ENCODE assay signal across 26 cellular contexts in the genomic region with DNA sequence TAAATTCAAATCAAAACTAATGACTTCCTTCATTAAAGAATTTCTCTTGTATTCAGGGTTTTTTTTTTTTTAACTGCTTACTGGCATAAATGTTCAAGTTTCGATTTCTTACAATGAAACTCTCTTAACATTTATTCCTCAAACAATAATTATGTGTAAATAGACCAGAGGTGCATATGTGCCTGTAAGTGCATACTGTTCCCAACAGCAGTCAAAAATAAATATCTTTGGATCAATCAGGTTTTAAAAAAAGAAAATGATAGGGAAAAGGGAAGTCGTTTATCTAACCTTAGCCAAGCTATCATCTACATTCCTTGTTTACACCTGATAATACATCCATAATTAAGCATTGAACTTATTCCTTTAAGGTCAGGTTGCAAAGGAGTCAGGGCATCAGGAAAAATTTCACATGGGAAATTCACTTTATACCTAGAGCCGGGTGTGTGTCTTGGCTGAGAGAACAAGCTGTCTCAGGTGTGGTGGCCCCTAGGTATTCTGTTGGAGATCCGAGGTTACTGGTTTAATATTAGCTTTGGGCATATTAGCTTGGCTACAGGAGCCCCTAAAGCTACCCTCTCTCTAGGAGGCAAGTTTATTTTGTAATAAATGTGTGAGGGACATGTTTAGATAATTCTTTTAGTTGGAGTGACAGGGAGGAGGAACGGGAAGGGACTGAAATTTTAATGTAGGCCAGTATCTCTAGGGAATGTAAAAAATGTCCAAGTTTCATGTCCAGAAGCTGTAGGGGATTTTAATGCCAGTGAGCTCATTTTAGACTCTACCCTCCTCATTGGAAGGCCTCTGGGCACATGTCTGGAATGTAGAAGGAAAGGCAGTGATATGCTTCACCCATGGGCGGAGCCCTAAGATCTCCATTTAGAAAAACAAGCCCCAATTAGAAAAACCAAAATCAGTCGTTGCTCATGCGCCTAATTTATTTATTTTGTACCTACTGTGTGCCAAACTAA.
"Had no signal": no experiment of that assay in that cellular context is flagged by ENCODE, and none has a peak within 500 bp of the region (broad histone marks: within the 10 kb centered on the region; RNA-seq: fewer than 3 reads in every experiment).

No MANE protein-coding gene starts in this region.

- H3K27me3 ChIP-seq: brain microvascular endothelial cell, SJCRH30 had no signal

- H3K36me3 ChIP-seq: brain microvascular endothelial cell, SJCRH30, WERI-Rb-1 had no signal

- H3K9ac ChIP-seq: KMS-11 had no signal

- DNase-seq: activated CD4-positive, alpha-beta T cell treated with anti-CD3 and anti-CD28 coated beads, Interleukin-2, amount 10 ng/mL, durations not matched to agents 24 days and 14 days; activated CD4-positive, alpha-beta T cell treated with anti-CD3 and anti-CD28 coated beads, Interleukin-2, amount 50 U/mL, for 4 hours; activated CD8-positive, alpha-beta T cell treated with anti-CD3 and anti-CD28 coated beads for 36 hours; activated gamma-delta T cell; activated naive CD4-positive, alpha-beta T cell treated with anti-CD3 and anti-CD28 coated beads for 36 hours; activated naive CD8-positive, alpha-beta T cell treated with anti-CD3 and anti-CD28 coated beads, Interleukin-2, amount 50 U/mL, for 24 hours; activated T-cell treated with anti-CD3 and anti-CD28 coated beads, Interleukin-2, amount 50 U/mL, for 1 hour; activated T-cell treated with anti-CD3 and anti-CD28 coated beads, Interleukin-2, amount 50 U/mL, for 72 hours; anterior cingulate cortex; brain microvascular endothelial cell; central memory CD4-positive, alpha-beta T cell; MM.1S; MV-4-11; NCI-H1092; NCI-H1436 treated with DMSO at 0.1 percent for 48 hours; NCI-H187 treated with DMSO at 0.1 percent for 48 hours; NCI-H2081; NCI-H226; NCI-H446 treated with DMSO at 0.1 percent for 48 hours; NCI-H524; SHP77; SJCRH30; T1000; WERI-Rb-1 had no signal

- H3K27ac ChIP-seq: brain microvascular endothelial cell, KMS-11, SJCRH30, SK-N-MC, WERI-Rb-1 had no signal

- H3K4me1 ChIP-seq: SJCRH30 had no signal

- H3K4me2 ChIP-seq: KMS-11 had no signal

- H3K4me3 ChIP-seq: SJCRH30, SK-N-MC had no signal
